In genomic region chr15:60074181-60074885, GRCh38 we compare ENCODE assay signal across 1 cellular context.
TF ChIP-seq lines count a peak whose summit lies in the region.

No MANE protein-coding gene starts in this region.

TF ChIP-seq in SK-N-SH treated with all-trans-retinoic acid at 6 μM for 48 hours, 23 proteins besides CTCF, POLR2A, EP300 and RAD21 (continued from another document):
- TF ChIP-seq POU6F1 (CRISPR knock-in tag; IDR thresholded peaks at IDR 0.05; ENCODE audit: borderline replicate concordance, low read depth): no peak
- no peak for TF ChIP-seq RARB (CRISPR knock-in tag; IDR thresholded peaks at IDR 0.05)
- no peak for TF ChIP-seq CSDC2 (CRISPR knock-in tag; IDR thresholded peaks at IDR 0.05)
